In the genomic region with DNA sequence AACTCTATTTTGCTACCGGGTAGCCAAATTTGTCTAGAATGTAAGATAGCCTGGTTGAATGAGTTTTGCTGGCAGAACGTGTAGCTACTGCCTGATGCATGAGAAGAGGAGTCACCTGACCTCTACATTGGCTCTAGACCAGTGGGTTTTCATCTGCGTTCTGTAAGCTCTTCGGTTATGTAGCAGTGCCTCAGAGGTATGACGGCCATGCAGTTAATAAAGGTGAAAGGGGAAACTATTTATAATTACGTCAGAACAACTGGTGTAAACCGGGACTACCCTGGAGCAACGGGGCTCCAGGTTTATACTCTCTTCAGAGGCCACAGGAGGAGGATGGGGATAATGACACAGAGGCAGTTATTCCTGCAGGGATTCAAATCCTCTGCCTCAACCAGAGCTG, we compare ENCODE assay signal across 14 cellular contexts.
"Had no signal": no experiment of that assay in that cellular context is flagged by ENCODE, and none has a peak within 500 bp of the region (broad histone marks: within the 10 kb centered on the region; RNA-seq: fewer than 3 reads in every experiment).

No MANE protein-coding gene starts in this region.

- H3K27ac ChIP-seq: esophagus squamous epithelium, neutrophil, psoas muscle, testis, tibial nerve, upper lobe of right lung had no signal

- DNase-seq: effector memory CD4-positive, alpha-beta T cell; esophagus squamous epithelium; naive thymus-derived CD8-positive, alpha-beta T cell; psoas muscle; right cardiac atrium; stimulated activated CD4-positive, alpha-beta T cell treated with anti-CD3 and anti-CD28 coated beads, Interleukin-4, amount 100 ng/mL, for 1 hour; stimulated activated CD8-positive, alpha-beta memory T cell treated with anti-CD3 and anti-CD28 coated beads, Interleukin-4, amount 100 ng/mL, for 48 hours; testis; upper lobe of right lung had no signal

- H3K36me3 ChIP-seq: esophagus squamous epithelium, neutrophil, tibial nerve, upper lobe of right lung had no signal

- FAIRE-seq: endometrium had no signal

- H3K4me3 ChIP-seq: esophagus squamous epithelium, psoas muscle, testis, tibial nerve, upper lobe of right lung had no signal

- ATAC-seq: left lobe of liver; naive thymus-derived CD8-positive, alpha-beta T cell; psoas muscle; right cardiac atrium; stimulated activated effector memory CD8-positive, alpha-beta T cell treated with anti-CD3 and anti-CD28 coated beads, Interleukin-12 subunit alpha, Interleukin-12 subunit beta, amount 100 ng/mL, for 72 hours; upper lobe of right lung had no signal

- H3K9me3 ChIP-seq: esophagus squamous epithelium, neutrophil, psoas muscle, testis, tibial nerve, upper lobe of right lung had no signal

- H3K27me3 ChIP-seq: esophagus squamous epithelium, neutrophil, testis, tibial nerve, upper lobe of right lung had no signal

- H3K4me1 ChIP-seq: esophagus squamous epithelium, upper lobe of right lung had no signal
